13 cellular contexts compared by ENCODE assay signal in the genomic region with DNA sequence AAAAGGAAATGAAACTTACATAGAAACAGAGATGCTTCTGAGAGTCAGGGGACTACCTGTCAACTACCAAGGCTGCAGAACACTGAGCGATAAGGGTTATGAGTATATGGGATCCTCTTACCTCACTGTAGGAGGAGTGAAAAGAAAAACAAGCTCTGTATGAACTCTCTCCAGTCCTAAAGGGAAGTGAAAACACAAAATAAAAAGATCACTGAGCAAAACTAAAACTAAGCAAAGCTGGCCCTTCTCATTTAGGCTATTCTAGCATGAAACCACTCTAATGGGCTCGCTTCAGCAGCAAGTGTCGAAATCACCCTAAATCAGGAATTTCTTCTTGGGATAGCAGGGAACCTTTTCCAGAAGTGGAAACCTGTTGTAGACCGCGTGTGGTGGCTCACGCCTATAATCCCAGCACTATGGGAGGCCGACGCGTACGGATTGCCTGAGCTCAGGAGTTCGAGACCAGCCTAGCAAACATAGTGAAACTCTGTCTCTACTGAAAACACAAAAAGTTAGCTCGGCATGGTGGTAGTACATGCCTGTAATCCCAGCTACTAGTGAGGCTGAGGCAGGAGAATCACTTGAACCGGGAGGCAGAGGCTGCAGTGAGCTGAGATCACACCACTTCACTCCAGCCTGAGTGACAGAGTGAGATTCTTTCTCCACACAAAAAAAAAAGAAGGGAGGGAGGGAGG. TPM values are rescaled to one million over a fixed set of nuclear protein-coding genes. Genes with fewer than 3 reads are reported as not detected.
A peak's percentile ranks its signal among the peaks of the same experiment; 100 is the strongest.
DNase-seq lines count a peak whose midpoint lies in the region; ATAC-seq, FAIRE-seq and TF ChIP-seq lines count a peak whose summit lies in the region.
"Had no signal": no experiment of that assay in that cellular context is flagged by ENCODE, and none has a peak within 500 bp of the region (broad histone marks: within the 10 kb centered on the region; RNA-seq: fewer than 3 reads in every experiment).

No MANE protein-coding gene starts in this region.

- CTCF ChIA-PET in Calu3 (lab: Charles Lee), result no interaction called here

- H3K27me3 ChIP-seq in thyroid gland, result no peaks in the 10 kb centered on the region

- ATAC-seq in GM19025 (IDR thresholded peaks at IDR 0.05; ENCODE audit: low read depth, unreplicated experiment) (peak; percentile 95), HG02623 (IDR thresholded peaks at IDR 0.05; ENCODE audit: unreplicated experiment) (peak; percentile 98), HG03469 (IDR thresholded peaks at IDR 0.05; ENCODE audit: unreplicated experiment) (peak; percentile 97)
- ATAC-seq in activated naive CD4-positive, alpha-beta T cell treated with anti-CD3 and anti-CD28 coated beads, Interleukin-2, amount 50 U/mL, for 72 hours, result no peak
- ATAC-seq: WTC11 had no signal

- BruUV-seq in Calu3 (replicated peaks; lab: Mats Ljungman, UMichigan), result no TSS peak

- H3K27ac ChIP-seq in thyroid gland, result no peak overlapping the region

- no peaks in the 10 kb centered on the region for H3K9me3 ChIP-seq in thyroid gland

- no peaks in the 10 kb centered on the region for H3K4me1 ChIP-seq in thyroid gland

- whole genome bisulfite sequencing in thyroid gland, 2 donors, result 90 to 92% methylated on average over 13 of the region's 13 CpGs

- TF ChIP-seq CTCF in Calu3 (IDR thresholded peaks at IDR 0.05; ENCODE audit: unreplicated experiment) (no peak), thyroid gland (IDR thresholded peaks at IDR 0.05) (no peak)

- no peak overlapping the region for H3K4me3 ChIP-seq in thyroid gland (replicated peaks in 1 of 3)

- H3K36me3 ChIP-seq in thyroid gland, result peaks cover 29 to 41% of the 10 kb centered on the region in 2 donors

- H3K4me3 Mint-ChIP-seq in Calu3 (ENCODE audit: low read depth, unreplicated experiment), result no peak overlapping the region
- H3K4me3 Mint-ChIP-seq: WTC11 had no signal

- TF ChIP-seq POLR2A in thyroid gland (IDR thresholded peaks at IDR 0.05), result no peak

- peak overlapping the region; percentile 58 for H3K27ac Mint-ChIP-seq in Calu3 (ENCODE audit: unreplicated experiment)
- no peak overlapping the region for H3K27ac Mint-ChIP-seq in activated naive CD4-positive, alpha-beta T cell treated with anti-CD3 and anti-CD28 coated beads, Interleukin-2, amount 50 U/mL, for 72 hours
- H3K27ac Mint-ChIP-seq: progenitor cell of endocrine pancreas, WTC11 had no signal

- peaks cover 60% of the 10 kb centered on the region for H3K36me3 Mint-ChIP-seq in Calu3 (ENCODE audit: insufficient read depth, unreplicated experiment)
- peaks cover 9 to 28% of the 10 kb centered on the region in 2 donors for H3K36me3 Mint-ChIP-seq in activated naive CD4-positive, alpha-beta T cell treated with anti-CD3 and anti-CD28 coated beads, Interleukin-2, amount 50 U/mL, for 72 hours

- H3K4me1 Mint-ChIP-seq in Calu3 (ENCODE audit: low read depth, unreplicated experiment), result peaks cover 12% of the 10 kb centered on the region
- H3K4me1 Mint-ChIP-seq: WTC11 had no signal

- no peaks in the 10 kb centered on the region for H3K27me3 Mint-ChIP-seq in Calu3 (ENCODE audit: unreplicated experiment)
- H3K27me3 Mint-ChIP-seq: progenitor cell of endocrine pancreas had no signal

- intact Hi-C loops in Calu3 (cut with micrococcal nuclease; ENCODE audit: unreplicated experiment) (no loop called here), thyroid gland (cut with DNase I) (no loop called here)

- FAIRE-seq in frontal cortex (lab: Jason Lieb, UNC), result no peak
- FAIRE-seq: kidney had no signal

- H3K9me3 Mint-ChIP-seq in Calu3 (ENCODE audit: low read depth, unreplicated experiment), result no peaks in the 10 kb centered on the region
- no peaks in the 10 kb centered on the region for H3K9me3 Mint-ChIP-seq in activated naive CD4-positive, alpha-beta T cell treated with anti-CD3 and anti-CD28 coated beads, Interleukin-2, amount 50 U/mL, for 72 hours
- H3K9me3 Mint-ChIP-seq: WTC11 had no signal

- DNase-seq in Calu3 (no peak), frontal cortex (ENCODE audit: low spot score in 2 of 2) (no peak), thyroid gland (no peak), DMS 273 treated with DMSO at 0.1 percent for 48 hours (lab: John Stamatoyannopoulos, UW) (no peak)
- DNase-seq in activated naive CD4-positive, alpha-beta T cell treated with anti-CD3 and anti-CD28 coated beads, Interleukin-2, amount 50 U/mL, for 72 hours (ENCODE audit: low spot score in 2 of 2), result no peak
- DNase-seq: kidney had no signal

RNA-seq across cellular contexts. Expression of a gene that starts 27.0 kb away (rescaled TPM):
- total RNA-seq in Calu3 (2022) (21.2 and 26.3 TPM in 2 replicates), frontal cortex (8.2 TPM), thyroid gland (10 to 100 TPM; 14.9 to 19.2 (median 17.2) TPM)
- total RNA-seq in activated naive CD4-positive, alpha-beta T cell treated with anti-CD3 and anti-CD28 coated beads, Interleukin-2, amount 50 U/mL, for 72 hours, result 10 to 100 TPM; 20.8 to 20.9 TPM

RNA-seq across cellular contexts. Expression of a gene that starts 32.3 kb away (rescaled TPM):
- total RNA-seq in Calu3 (2022) (not detected in 2 replicates), frontal cortex (not detected), thyroid gland (not detected)
- under 1 TPM; 0.56 to 0.59 TPM for total RNA-seq in activated naive CD4-positive, alpha-beta T cell treated with anti-CD3 and anti-CD28 coated beads, Interleukin-2, amount 50 U/mL, for 72 hours
- total RNA-seq: kidney, M059J, RPMI7951, WTC11 had no signal

RNA-seq across cellular contexts. Expression of a gene that starts 48.2 kb away (rescaled TPM):
- total RNA-seq in Calu3 (2022), result 32.0 and 33.7 TPM in 2 replicates
- total RNA-seq in frontal cortex, result 34.6 TPM
- 1 to 10 TPM; 5.1 to 9.6 (median 8.7) TPM for total RNA-seq in thyroid gland
- 10 to 100 TPM; 34.0 to 35.9 TPM for total RNA-seq in activated naive CD4-positive, alpha-beta T cell treated with anti-CD3 and anti-CD28 coated beads, Interleukin-2, amount 50 U/mL, for 72 hours

Comparison
In these comparisons a context has a peak if more than half of its experiments do, and no peak if none do; other contexts are left out.
1. ATAC-seq: peak in GM19025 (single experiment), HG02623 (single experiment) and HG03469 (single experiment); none in activated naive CD4-positive, alpha-beta T cell treated with anti-CD3 and anti-CD28 coated beads, Interleukin-2, amount 50 U/mL, for 72 hours (0 of 2).